In genomic region chr15:80152896-80153876, GRCh38 we compare ENCODE assay signal across 8 cellular contexts. TPM values are rescaled to one million over a fixed set of nuclear protein-coding genes. Genes with fewer than 3 reads are reported as not detected.
A peak's percentile ranks its signal among the peaks of the same experiment; 100 is the strongest.
DNase-seq lines count a peak whose midpoint lies in the region; ATAC-seq, FAIRE-seq and TF ChIP-seq lines count a peak whose summit lies in the region.

TSS of gene FAH (plus strand) at chr15:80152999. CDS start at chr15:80153055, 56 bp downstream.

- H4K20me1 ChIP-seq in neural progenitor cell (ENCODE audit: low read depth) = no peaks in the 10 kb centered on the region

- H3K9ac ChIP-seq in neural progenitor cell = no peak within 1 kb of the TSS

- intact Hi-C loops in activated T-helper 2 cell treated with anti-CD3 and anti-CD28 coated beads, Interferon-gamma antibody, Interleukin-2, Interleukin-4, amounts not matched to agents 10 μg/mL and 5 μg/mL and 100 μg/mL, durations not matched to agents 14 hours and 24 hours and 36 hours (cut with micrococcal nuclease) = loop anchor here (2.0 to 10.0 kb wide), 5 partner anchors 80 to 258 kb away; partner anchors contain the start of genes MTHFS and ZFAND6

- peak; percentile 40 for FAIRE-seq in urothelium cell line (lab: Jason Lieb, UNC)

- no peaks in the 10 kb centered on the region for H3K4me1 ChIP-seq in foreskin keratinocyte
- H3K4me1 ChIP-seq in neural progenitor cell = peaks cover 5% of the 10 kb centered on the region

- peak within 1 kb of the TSS; percentile 66 for H3K4me3 ChIP-seq in neural progenitor cell

- no peaks in the 10 kb centered on the region for H3K27me3 ChIP-seq in foreskin keratinocyte
- peaks cover 25% of the 10 kb centered on the region for H3K27me3 ChIP-seq in neural progenitor cell

- peak within 1 kb of the TSS; percentile 95 for H3K4me2 ChIP-seq in neural progenitor cell

- peaks cover 19% of the 10 kb centered on the region for H3F3A ChIP-seq in neural progenitor cell (ENCODE audit: low read depth)

- no peaks in the 10 kb centered on the region for H3K9me3 Mint-ChIP-seq in activated T-helper 2 cell treated with anti-CD3 and anti-CD28 coated beads, Interferon-gamma antibody, Interleukin-2, Interleukin-4, amounts not matched to agents 10 μg/mL and 5 μg/mL and 100 μg/mL, durations not matched to agents 14 hours and 24 hours and 36 hours
- H3K9me3 Mint-ChIP-seq in neural progenitor cell = no peaks in the 10 kb centered on the region

- H3K27ac Mint-ChIP-seq in activated T-helper 2 cell treated with anti-CD3 and anti-CD28 coated beads, Interferon-gamma antibody, Interleukin-2, Interleukin-4, amounts not matched to agents 10 μg/mL and 5 μg/mL and 100 μg/mL, durations not matched to agents 14 hours and 24 hours and 36 hours = peak within 1 kb of the TSS; percentile 95
- peak within 1 kb of the TSS; percentile 30 for H3K27ac Mint-ChIP-seq in neural progenitor cell

- DNase-seq in activated gamma-delta T cell treated with Interleukin-2 at 50 U/mL for 16 hours = peak; percentile 29
- DNase-seq in activated gamma-delta T cell (lab: John Stamatoyannopoulos, UW) = no peak
- peak; percentile 55 for DNase-seq in NOMO-1 treated with dmso at 0.1 percent for 144 hours (lab: John Stamatoyannopoulos, UW; ENCODE audit: unreplicated experiment)
- peak; percentile 33 for DNase-seq in activated T-helper 2 cell treated with anti-CD3 and anti-CD28 coated beads, Interferon-gamma antibody, Interleukin-2, Interleukin-4, amounts not matched to agents 10 μg/mL and 5 μg/mL and 100 μg/mL, durations not matched to agents 14 hours and 24 hours and 36 hours (ENCODE audit: low spot score)
- DNase-seq in foreskin keratinocyte = peak; percentile 26 to 58
- DNase-seq in neural progenitor cell (ENCODE audit: low spot score) = peak; percentile 48
- DNase-seq in urothelium cell line (ENCODE audit: low spot score) = peak; percentile 40

- peak within 1 kb of the TSS; percentile 95 for H3K4me3 Mint-ChIP-seq in activated T-helper 2 cell treated with anti-CD3 and anti-CD28 coated beads, Interferon-gamma antibody, Interleukin-2, Interleukin-4, amounts not matched to agents 10 μg/mL and 5 μg/mL and 100 μg/mL, durations not matched to agents 14 hours and 24 hours and 36 hours (ENCODE audit: low read depth)
- H3K4me3 Mint-ChIP-seq in neural progenitor cell = peak within 1 kb of the TSS; percentile 91

- H3K79me2 ChIP-seq in neural progenitor cell (ENCODE audit: low read depth) = no peaks in the 10 kb centered on the region

- H3K27ac ChIP-seq in foreskin keratinocyte = peak within 1 kb of the TSS; percentile 24
- no peak within 1 kb of the TSS for H3K27ac ChIP-seq in neural progenitor cell

- peak within 1 kb of the TSS; percentile 68 for H2AFZ ChIP-seq in neural progenitor cell (replicated peaks)

- peaks cover 30% of the 10 kb centered on the region for H3K4me1 Mint-ChIP-seq in activated T-helper 2 cell treated with anti-CD3 and anti-CD28 coated beads, Interferon-gamma antibody, Interleukin-2, Interleukin-4, amounts not matched to agents 10 μg/mL and 5 μg/mL and 100 μg/mL, durations not matched to agents 14 hours and 24 hours and 36 hours (ENCODE audit: low read depth)
- H3K4me1 Mint-ChIP-seq in neural progenitor cell = peaks cover 33% of the 10 kb centered on the region

- TF ChIP-seq CTCF in foreskin keratinocyte (conservative IDR thresholded peaks at IDR 0.05) (no peak), neural progenitor cell (IDR thresholded peaks at IDR 0.05) (no peak)

- peak; percentile 48 for ATAC-seq in HG02938 (IDR thresholded peaks at IDR 0.05; ENCODE audit: unreplicated experiment)
- ATAC-seq in foreskin keratinocyte = peak; percentile 76

- peaks cover 21% of the 10 kb centered on the region for H3K36me3 Mint-ChIP-seq in activated T-helper 2 cell treated with anti-CD3 and anti-CD28 coated beads, Interferon-gamma antibody, Interleukin-2, Interleukin-4, amounts not matched to agents 10 μg/mL and 5 μg/mL and 100 μg/mL, durations not matched to agents 14 hours and 24 hours and 36 hours (ENCODE audit: low read depth)
- H3K36me3 Mint-ChIP-seq in neural progenitor cell = no peaks in the 10 kb centered on the region

- peaks cover 2% of the 10 kb centered on the region for H3K27me3 Mint-ChIP-seq in activated T-helper 2 cell treated with anti-CD3 and anti-CD28 coated beads, Interferon-gamma antibody, Interleukin-2, Interleukin-4, amounts not matched to agents 10 μg/mL and 5 μg/mL and 100 μg/mL, durations not matched to agents 14 hours and 24 hours and 36 hours (ENCODE audit: low read depth)
- H3K27me3 Mint-ChIP-seq in neural progenitor cell (ENCODE audit: insufficient read depth, low read depth) = peaks cover 8% of the 10 kb centered on the region

- no peaks in the 10 kb centered on the region for H3K9me3 ChIP-seq in neural progenitor cell (ENCODE audit: low read depth)

- H3K36me3 ChIP-seq in neural progenitor cell = no peaks in the 10 kb centered on the region

RNA-seq across cellular contexts. Expression of gene FAH, which starts in this region (rescaled TPM):
- 67.6 and 74.2 TPM in 2 replicates for total RNA-seq in activated T-helper 2 cell treated with anti-CD3 and anti-CD28 coated beads, Interferon-gamma antibody, Interleukin-2, Interleukin-4, amounts not matched to agents 10 μg/mL and 5 μg/mL and 100 μg/mL, durations not matched to agents 14 hours and 24 hours and 36 hours
- total RNA-seq in foreskin keratinocyte = 21.8 and 25.8 TPM in 2 replicates
- polyA plus RNA-seq in foreskin keratinocyte = 26.2 and 33.4 TPM in 2 replicates
- total RNA-seq in neural progenitor cell (ENCODE audit: low replicate concordance) = 8.3 and 15.3 TPM in 2 replicates
